ENCODE assay signal across 8 cellular contexts in genomic region chr9:72443855-72444254, GRCh38.
DNase-seq lines count a peak whose midpoint lies in the region; ATAC-seq, FAIRE-seq and TF ChIP-seq lines count a peak whose summit lies in the region.

No MANE protein-coding gene starts in this region.

- peaks cover 48% of the 10 kb centered on the region for H3K4me1 Mint-ChIP-seq in activated CD4-positive, alpha-beta memory T cell treated with anti-CD3 and anti-CD28 coated beads, Interleukin-2, amount 10 ng/mL, durations not matched to agents 7 days and 5 days
- H3K4me1 Mint-ChIP-seq in naive thymus-derived CD4-positive, alpha-beta T cell = peaks cover 4 to 44% (median 14%) of the 10 kb centered on the region in 7 donors

- no peak overlapping the region for H3K4me3 ChIP-seq in naive thymus-derived CD4-positive, alpha-beta T cell (ENCODE audit: low read length)
- H3K4me3 ChIP-seq in small intestine (ENCODE audit: low read depth in 1 of 2, low read length in 2 of 2) (no peak overlapping the region), stomach (no peak overlapping the region), gastroesophageal sphincter (no peak overlapping the region)

- H3K9me3 ChIP-seq in naive thymus-derived CD4-positive, alpha-beta T cell (ENCODE audit: control insufficient read depth in 2 of 3, low read length in 3 of 3) = no peaks in the 10 kb centered on the region
- no peaks in the 10 kb centered on the region for H3K9me3 ChIP-seq in small intestine (ENCODE audit: control insufficient read depth, low read depth)
- no peaks in the 10 kb centered on the region for H3K9me3 ChIP-seq in stomach
- H3K9me3 ChIP-seq in gastroesophageal sphincter = no peaks in the 10 kb centered on the region

- TF ChIP-seq POLR2A in stomach (IDR thresholded peaks at IDR 0.05) (no peak), gastroesophageal sphincter (IDR thresholded peaks at IDR 0.05) (no peak)

- peak; percentile 92 for ATAC-seq in HG03442 (IDR thresholded peaks at IDR 0.05; ENCODE audit: unreplicated experiment)
- peak; percentile 80 for ATAC-seq in naive thymus-derived CD4-positive, alpha-beta T cell
- ATAC-seq in gastroesophageal sphincter = no peak

- intact Hi-C loops in naive thymus-derived CD4-positive, alpha-beta T cell (cut with micrococcal nuclease) = loop anchor here (1.0 to 10.0 kb wide), 7 partner anchors 29 to 149 kb away; partner anchors contain the start of gene ZFAND5 (in 2 of the 2)
- intact Hi-C loops in stomach (cut with DNase I; ENCODE audit: low total_unique reads) = no loop called here

- H3K27me3 Mint-ChIP-seq in activated CD4-positive, alpha-beta memory T cell treated with anti-CD3 and anti-CD28 coated beads, Interleukin-2, amount 10 ng/mL, durations not matched to agents 7 days and 5 days = no peaks in the 10 kb centered on the region
- peaks cover 0 to 2% (median 0%) of the 10 kb centered on the region in 5 donors for H3K27me3 Mint-ChIP-seq in naive thymus-derived CD4-positive, alpha-beta T cell

- POLR2A ChIA-PET in activated CD4-positive, alpha-beta memory T cell treated with anti-CD3 and anti-CD28 coated beads, Interleukin-2, amount 10 ng/mL, durations not matched to agents 7 days and 5 days (lab: Charles Lee) = interaction anchor here (0.8 to 2.4 kb wide), 11 partner anchors 14 to 146 kb away, joined by 3 to 29 read pairs (median 5); partner anchors contain the start of gene ZFAND5
- POLR2A ChIA-PET in naive thymus-derived CD4-positive, alpha-beta T cell (lab: Charles Lee) = interaction anchor here (0.6 kb wide), 1 partner anchor 165 kb away, joined by 3 read pairs; no protein-coding TSS in a partner anchor

- H3K27me3 ChIP-seq in naive thymus-derived CD4-positive, alpha-beta T cell (ENCODE audit: control insufficient read depth in 2 of 2, insufficient read depth in 2 of 2, low read length in 2 of 2) = no peaks in the 10 kb centered on the region
- H3K27me3 ChIP-seq in small intestine (ENCODE audit: control insufficient read depth in 2 of 2, insufficient read depth in 2 of 2, low read length in 2 of 2) (no peaks in the 10 kb centered on the region), stomach (no peaks in the 10 kb centered on the region), gastroesophageal sphincter (no peaks in the 10 kb centered on the region)

- peaks cover 0 to 11% of the 10 kb centered on the region in 2 donors for H3K4me1 ChIP-seq in naive thymus-derived CD4-positive, alpha-beta T cell (ENCODE audit: control insufficient read depth in 2 of 2, insufficient read depth in 2 of 2, low read length in 2 of 2)
- no peaks in the 10 kb centered on the region for H3K4me1 ChIP-seq in small intestine (ENCODE audit: control insufficient read depth in 2 of 2, insufficient read depth in 1 of 2, low read depth in 1 of 2, low read length in 1 of 2)
- peaks cover 0 to 31% (median 0%) of the 10 kb centered on the region in 4 donors for H3K4me1 ChIP-seq in stomach
- no peaks in the 10 kb centered on the region for H3K4me1 ChIP-seq in gastroesophageal sphincter

- no peak for FAIRE-seq in small intestine (lab: Jason Lieb, UNC)

- H3K4me3 Mint-ChIP-seq in activated CD4-positive, alpha-beta memory T cell treated with anti-CD3 and anti-CD28 coated beads, Interleukin-2, amount 10 ng/mL, durations not matched to agents 7 days and 5 days = peak overlapping the region; percentile 8
- H3K4me3 Mint-ChIP-seq in naive thymus-derived CD4-positive, alpha-beta T cell = peak overlapping the region in 2 of 10 donors; percentile 45 to 58

- H3K27ac Mint-ChIP-seq in activated CD4-positive, alpha-beta memory T cell treated with anti-CD3 and anti-CD28 coated beads, Interleukin-2, amount 10 ng/mL, durations not matched to agents 7 days and 5 days = peak overlapping the region; percentile 91
- H3K27ac Mint-ChIP-seq in naive thymus-derived CD4-positive, alpha-beta T cell = peak overlapping the region in 3 of 9 donors; percentile 28 to 80 (median 61)

- peak; percentile 69 for DNase-seq in GM20000 (ENCODE audit: low spot score)
- peak; percentile 40 for DNase-seq in activated CD4-positive, alpha-beta memory T cell treated with anti-CD3 and anti-CD28 coated beads, Interleukin-2, amount 10 ng/mL, durations not matched to agents 7 days and 5 days
- no peak for DNase-seq in naive thymus-derived CD4-positive, alpha-beta T cell
- DNase-seq in small intestine = no peak
- no peak for DNase-seq in stomach

- TF ChIP-seq CTCF in GM12873 (IDR thresholded peaks at IDR 0.05; ENCODE audit: insufficient read depth, low read depth, low read length, missing control alignments) (peak; percentile 44), GM20000 (IDR thresholded peaks at IDR 0.05; ENCODE audit: extremely low read depth, missing control alignments) (no peak), stomach (IDR thresholded peaks at IDR 0.05) (no peak), gastroesophageal sphincter (IDR thresholded peaks at IDR 0.05) (no peak)

- CTCF ChIA-PET in activated CD4-positive, alpha-beta memory T cell treated with anti-CD3 and anti-CD28 coated beads, Interleukin-2, amount 10 ng/mL, durations not matched to agents 7 days and 5 days (lab: Charles Lee) = interaction anchor here (0.7 to 1.7 kb wide), 6 partner anchors 20 to 148 kb away, joined by 3 to 7 read pairs (median 4); partner anchors contain the start of gene ZFAND5
- CTCF ChIA-PET in naive thymus-derived CD4-positive, alpha-beta T cell (lab: Charles Lee) = interaction anchor here (1.3 kb wide), 1 partner anchor 58 kb away, joined by 3 read pairs; no protein-coding TSS in a partner anchor

- H3K36me3 ChIP-seq in naive thymus-derived CD4-positive, alpha-beta T cell (ENCODE audit: control insufficient read depth in 2 of 3, insufficient read depth in 3 of 3, low read length in 3 of 3) = no peaks in the 10 kb centered on the region
- H3K36me3 ChIP-seq in small intestine (ENCODE audit: control insufficient read depth in 2 of 2, insufficient read depth in 2 of 2, low read length in 2 of 2) (no peaks in the 10 kb centered on the region), stomach (no peaks in the 10 kb centered on the region), gastroesophageal sphincter (no peaks in the 10 kb centered on the region)

- no peak overlapping the region for H3K27ac ChIP-seq in naive thymus-derived CD4-positive, alpha-beta T cell (ENCODE audit: low read depth, low read length)
- H3K27ac ChIP-seq in small intestine (ENCODE audit: low read depth in 1 of 2, low read length in 1 of 2) = peak overlapping the region in 1 of 2 donors; percentile 23
- H3K27ac ChIP-seq in stomach = peak overlapping the region in 2 of 5 donors; percentile 34 to 43
- H3K27ac ChIP-seq in gastroesophageal sphincter = no peak overlapping the region

- no peaks in the 10 kb centered on the region for H3K36me3 Mint-ChIP-seq in activated CD4-positive, alpha-beta memory T cell treated with anti-CD3 and anti-CD28 coated beads, Interleukin-2, amount 10 ng/mL, durations not matched to agents 7 days and 5 days (ENCODE audit: low read depth)
- peaks cover 0 to 2% (median 0%) of the 10 kb centered on the region in 5 donors for H3K36me3 Mint-ChIP-seq in naive thymus-derived CD4-positive, alpha-beta T cell

- TF ChIP-seq EP300 in stomach (IDR thresholded peaks at IDR 0.05) (no peak), gastroesophageal sphincter (IDR thresholded peaks at IDR 0.05) (no peak)

- H3K9me3 Mint-ChIP-seq in activated CD4-positive, alpha-beta memory T cell treated with anti-CD3 and anti-CD28 coated beads, Interleukin-2, amount 10 ng/mL, durations not matched to agents 7 days and 5 days = no peaks in the 10 kb centered on the region
- H3K9me3 Mint-ChIP-seq in naive thymus-derived CD4-positive, alpha-beta T cell = no peaks in the 10 kb centered on the region

- 73 to 92% (median 75%) methylated on average over 4 of the region's 4 CpGs for WGBS in small intestine, 3 donors
- 78 to 94% (median 83%) methylated on average over 4 of the region's 4 CpGs for WGBS in stomach, 5 donors
- 88 to 96% methylated on average over 1 to 4 of the region's 4 CpGs for WGBS in gastroesophageal sphincter (ENCODE audit: low coverage in 1 of 2), 2 donors

Comparison
In these comparisons a context has a peak if more than half of its experiments do, and no peak if none do; other contexts are left out.
1. DNase-seq: peak in GM20000 (single experiment) and activated CD4-positive, alpha-beta memory T cell treated with anti-CD3 and anti-CD28 coated beads, Interleukin-2, amount 10 ng/mL, durations not matched to agents 7 days and 5 days (single experiment); none in naive thymus-derived CD4-positive, alpha-beta T cell (0 of 9), small intestine (single experiment) and stomach (single experiment).